8 cellular contexts compared by ENCODE assay signal in genomic region chr17:8222630-8223355, GRCh38. TPM values are rescaled to one million over a fixed set of nuclear protein-coding genes. Genes with fewer than 3 reads are reported as not detected.
DNase-seq lines count a peak whose midpoint lies in the region; ATAC-seq and TF ChIP-seq lines count a peak whose summit lies in the region.

No MANE protein-coding gene starts in this region.

- H4K20me1 ChIP-seq in DOHH2 (ENCODE audit: control insufficient read depth, insufficient read depth, low read depth, low read length): no peaks in the 10 kb centered on the region

- H3K27me3 Mint-ChIP-seq in neural crest cell (ENCODE audit: low read depth): peaks cover 54% of the 10 kb centered on the region
- H3K27me3 Mint-ChIP-seq in stimulated activated naive CD8-positive, alpha-beta T cell treated with anti-CD3 and anti-CD28 coated beads, Interleukin-15, amount 100 ng/mL, for 72 hours: no peaks in the 10 kb centered on the region

- peaks cover 38% of the 10 kb centered on the region for H3F3A ChIP-seq in DOHH2 (ENCODE audit: control insufficient read depth, insufficient read depth)

- peak; percentile 73 to 74 for DNase-seq in Kasumi-1 (lab: John Stamatoyannopoulos, UW)
- DNase-seq in activated effector memory CD4-positive, alpha-beta T cell treated with anti-CD3 and anti-CD28 coated beads, Interleukin-2, amount 50 U/mL, for 16 hours: peak; percentile 96
- peak; percentile 94 for DNase-seq in fibroblast of villous mesenchyme (ENCODE audit: low read depth)
- DNase-seq in neural crest cell (ENCODE audit: low read depth, low spot score): peak; percentile 89
- peak; percentile 92 for DNase-seq in stimulated activated naive CD8-positive, alpha-beta T cell treated with anti-CD3 and anti-CD28 coated beads, Interleukin-15, amount 100 ng/mL, for 72 hours

- H3K79me2 ChIP-seq in DOHH2 (ENCODE audit: control insufficient read depth, low read length): no peaks in the 10 kb centered on the region

- no peaks in the 10 kb centered on the region for H3K9me2 ChIP-seq in DOHH2 (replicated peaks; ENCODE audit: control insufficient read depth, low read length)

- peak overlapping the region; percentile 99 for H3K4me3 ChIP-seq in DOHH2 (ENCODE audit: low read length)
- peak overlapping the region; percentile 90 for H3K4me3 ChIP-seq in fibroblast of villous mesenchyme (ENCODE audit: low read depth, low read length)

- H3K4me1 ChIP-seq in DOHH2 (ENCODE audit: control insufficient read depth, low read length): peaks cover 50% of the 10 kb centered on the region

- H3K36me3 Mint-ChIP-seq in neural crest cell (ENCODE audit: low read depth): peaks cover 24% of the 10 kb centered on the region

- peaks cover 64% of the 10 kb centered on the region for H3K4me1 Mint-ChIP-seq in neural crest cell
- peaks cover 80% of the 10 kb centered on the region for H3K4me1 Mint-ChIP-seq in stimulated activated naive CD8-positive, alpha-beta T cell treated with anti-CD3 and anti-CD28 coated beads, Interleukin-15, amount 100 ng/mL, for 72 hours

- peak; percentile 91 for TF ChIP-seq POLR2A in Raji (IDR thresholded peaks at IDR 0.05; ENCODE audit: insufficient read depth, low read depth, low read length)

- TF ChIP-seq CTCF in DOHH2 (IDR thresholded peaks at IDR 0.05; ENCODE audit: low read depth, low read length, poor library complexity, severe bottlenecking): no peak
- TF ChIP-seq CTCF in fibroblast of villous mesenchyme (IDR thresholded peaks at IDR 0.05; ENCODE audit: insufficient read depth, low read depth, low read length): no peak
- no peak for TF ChIP-seq CTCF in neural crest cell (conservative IDR thresholded peaks at IDR 0.05)

- peak overlapping the region; percentile 88 for H3K27ac ChIP-seq in DOHH2 (ENCODE audit: low read depth, low read length)

- H3K4me2 ChIP-seq in DOHH2 (ENCODE audit: low read length): peak overlapping the region; percentile 98

- peak; percentile 32 for ATAC-seq in GM21786 (IDR thresholded peaks at IDR 0.05; ENCODE audit: unreplicated experiment)
- peak; percentile 60 for ATAC-seq in stimulated activated naive CD8-positive, alpha-beta T cell treated with anti-CD3 and anti-CD28 coated beads, Interleukin-15, amount 100 ng/mL, for 72 hours

- H3K9me3 ChIP-seq in DOHH2 (ENCODE audit: control insufficient read depth, insufficient read depth, low read length): no peaks in the 10 kb centered on the region

- peak overlapping the region; percentile 99 for H3K27ac Mint-ChIP-seq in neural crest cell (ENCODE audit: unreplicated experiment)
- H3K27ac Mint-ChIP-seq in stimulated activated naive CD8-positive, alpha-beta T cell treated with anti-CD3 and anti-CD28 coated beads, Interleukin-15, amount 100 ng/mL, for 72 hours: peak overlapping the region; percentile 93 to 100

- H3K36me3 ChIP-seq in DOHH2 (ENCODE audit: control insufficient read depth, low read length): peaks cover 16% of the 10 kb centered on the region

- no peaks in the 10 kb centered on the region for H3K27me3 ChIP-seq in DOHH2 (ENCODE audit: control insufficient read depth, low read length)

- H3K9me3 Mint-ChIP-seq in neural crest cell: peaks cover 9% of the 10 kb centered on the region
- H3K9me3 Mint-ChIP-seq in stimulated activated naive CD8-positive, alpha-beta T cell treated with anti-CD3 and anti-CD28 coated beads, Interleukin-15, amount 100 ng/mL, for 72 hours: no peaks in the 10 kb centered on the region

- H3K4me3 Mint-ChIP-seq in neural crest cell: peak overlapping the region; percentile 97
- H3K4me3 Mint-ChIP-seq in stimulated activated naive CD8-positive, alpha-beta T cell treated with anti-CD3 and anti-CD28 coated beads, Interleukin-15, amount 100 ng/mL, for 72 hours: peak overlapping the region; percentile 88 to 96

RNA-seq across cellular contexts. Expression of gene AURKB, which starts 12.4 kb away (rescaled TPM):
- total RNA-seq in fibroblast of villous mesenchyme: 12.9 and 19.0 TPM in 2 replicates
- 176 and 186 TPM in 2 replicates for total RNA-seq in neural crest cell

RNA-seq across cellular contexts. Expression of gene CTC1, which starts 25.1 kb away (rescaled TPM):
- total RNA-seq in fibroblast of villous mesenchyme (6.0 and 10.3 TPM in 2 replicates), neural crest cell (39.7 and 44.8 TPM in 2 replicates)

RNA-seq across cellular contexts. Expression of gene PFAS, which starts 26.3 kb away (rescaled TPM):
- total RNA-seq in fibroblast of villous mesenchyme (38.0 and 41.9 TPM in 2 replicates), neural crest cell (201 and 217 TPM in 2 replicates)

RNA-seq across cellular contexts. Expression of gene BORCS6, which starts 32.8 kb away (rescaled TPM):
- total RNA-seq in fibroblast of villous mesenchyme: 6.0 and 8.4 TPM in 2 replicates
- 5.5 and 5.6 TPM in 2 replicates for total RNA-seq in neural crest cell

RNA-seq across cellular contexts. Expression of gene TMEM107, which starts 46.6 kb away (rescaled TPM):
- 15.5 and 23.7 TPM in 2 replicates for total RNA-seq in fibroblast of villous mesenchyme
- 41.4 and 45.7 TPM in 2 replicates for total RNA-seq in neural crest cell

Comparison
In these comparisons a context has a peak if more than half of its experiments do, and no peak if none do; other contexts are left out.
1. Peak in every context shown above with its lines: DNase-seq, ATAC-seq, H3K4me3 ChIP-seq and H3K27ac ChIP-seq.